8 cellular contexts compared by ENCODE assay signal in the genomic region with DNA sequence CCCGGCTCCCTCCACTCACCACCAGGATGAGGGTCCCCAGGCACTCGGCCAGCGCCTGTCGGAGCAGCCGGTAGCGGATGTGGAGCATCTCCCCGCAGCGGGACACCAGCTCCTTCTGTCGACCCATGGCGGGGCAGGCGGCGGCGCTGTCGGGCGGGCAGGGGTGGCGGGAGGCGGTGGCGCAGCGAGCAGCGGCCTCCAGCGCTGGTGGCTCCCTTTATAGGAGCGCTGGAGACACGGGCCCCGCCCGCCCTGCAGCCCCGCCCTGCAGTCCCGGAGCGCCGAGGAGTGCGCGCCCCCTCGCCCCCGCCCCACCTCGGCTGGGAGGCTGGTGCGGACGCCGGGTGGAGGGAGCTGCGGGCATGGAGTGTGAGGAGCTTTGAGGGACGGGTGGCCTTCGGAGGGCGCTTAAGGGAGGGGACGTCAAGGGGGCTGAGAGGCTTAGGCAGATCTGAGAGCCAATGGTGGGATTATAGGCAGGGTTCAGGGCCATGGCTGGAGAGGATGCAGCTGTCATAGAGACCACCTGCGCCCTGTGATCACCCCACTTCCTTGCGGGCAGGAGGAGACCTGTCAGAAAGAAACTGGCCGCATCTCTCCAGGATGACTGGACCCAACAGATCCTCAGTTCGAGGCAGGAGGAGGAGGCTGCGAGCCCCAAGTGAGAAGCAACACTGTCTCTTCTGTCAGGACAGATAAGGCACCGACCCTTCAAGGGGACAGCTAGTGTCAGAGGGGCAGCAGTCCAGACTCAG. TPM values are rescaled to one million over a fixed set of nuclear protein-coding genes. Genes with fewer than 3 reads are reported as not detected.
DNase-seq lines count a peak whose midpoint lies in the region; ATAC-seq and TF ChIP-seq lines count a peak whose summit lies in the region.

Gene AQP3 (minus strand): TSS at position 190 of the 755 bp plus-strand sequence. CDS start 63 bp downstream, at position 127.

- H3K4me3 ChIP-seq in AG09309 (ENCODE audit: control insufficient read depth, low read depth, low read length) (peak within 1 kb of the TSS; percentile 47), lower lobe of right lung (peak within 1 kb of the TSS; percentile 69)

- ATAC-seq in GM19324 (IDR thresholded peaks at IDR 0.05; ENCODE audit: low FRiP score, unreplicated experiment) (peak; percentile 40), lower lobe of right lung (peak; percentile 91)

- no peaks in the 10 kb centered on the region for H3K27me3 ChIP-seq in lower lobe of right lung (ENCODE audit: low read depth)

- H3K36me3 ChIP-seq in lower lobe of right lung: peaks cover 12% of the 10 kb centered on the region

- DNase-seq in AG09309 (ENCODE audit: low read depth) (no peak), NCI-H146 (lab: John Stamatoyannopoulos, UW) (peak; percentile 74), dermis blood vessel endothelial cell (peak; percentile 59), lower lobe of right lung (peak; percentile 84), amniotic stem cell (lab: John Stamatoyannopoulos, UW) (no peak)
- peak; percentile 61 for DNase-seq in activated CD4-positive, alpha-beta T cell treated with anti-CD3 and anti-CD28 coated beads for 1 hour
- peak; percentile 34 to 56 (median 47) for DNase-seq in stimulated activated CD4-positive, alpha-beta T cell treated with anti-CD3 and anti-CD28 coated beads, TNF-alpha, amount 100 ng/mL, for 4 hours (ENCODE audit: low read depth in 3 of 3)

- TF ChIP-seq CTCF in AG09309 (IDR thresholded peaks at IDR 0.05; ENCODE audit: control insufficient read depth, insufficient read depth, low read depth, low read length, missing control alignments): peak; percentile 11
- peak; percentile 45 for TF ChIP-seq CTCF in lower lobe of right lung (IDR thresholded peaks at IDR 0.05)

- no peaks in the 10 kb centered on the region for H3K9me3 ChIP-seq in lower lobe of right lung

- H3K27ac ChIP-seq in lower lobe of right lung: peak within 1 kb of the TSS; percentile 85

- intact Hi-C loops in lower lobe of right lung (cut with DNase I): no loop called here

- peaks cover 51% of the 10 kb centered on the region for H3K4me1 ChIP-seq in lower lobe of right lung

RNA-seq across cellular contexts. Expression of gene AQP3, which starts in this region (rescaled TPM):
- total RNA-seq in dermis blood vessel endothelial cell: under 0.01 and 0.51 TPM in 2 replicates
- total RNA-seq in lower lobe of right lung: 357 TPM

Comparison
In these comparisons a context has a peak if more than half of its experiments do, and no peak if none do; other contexts are left out.
1. RNA of gene AQP3 (total RNA-seq): 357 TPM in lower lobe of right lung (single experiment); under 0.01 to 0.51 TPM in dermis blood vessel endothelial cell; every median in the first group is over 100 times any median in the second.
2. Peak in DNase-seq in dermis blood vessel endothelial cell; RNA of the gene not detected or under 1 TPM.
3. DNase-seq: peak in NCI-H146 (single experiment), activated CD4-positive, alpha-beta T cell treated with anti-CD3 and anti-CD28 coated beads for 1 hour (single experiment), lower lobe of right lung (single experiment) and stimulated activated CD4-positive, alpha-beta T cell treated with anti-CD3 and anti-CD28 coated beads, TNF-alpha, amount 100 ng/mL, for 4 hours (3 of 3); none in AG09309 (single experiment) and amniotic stem cell (single experiment).